8 cellular contexts compared by ENCODE assay signal in genomic region chr10:51699475-51700227, GRCh38. TPM values are rescaled to one million over a fixed set of nuclear protein-coding genes. Genes with fewer than 3 reads are reported as not detected.
DNase-seq lines count a peak whose midpoint lies in the region; ATAC-seq and TF ChIP-seq lines count a peak whose summit lies in the region.

TSS of gene CSTF2T (minus strand) at chr10:51699595. CDS start at chr10:51699549, 46 bp downstream.

- ATAC-seq in GM18907 (IDR thresholded peaks at IDR 0.05; ENCODE audit: unreplicated experiment): peak; percentile 93
- peak; percentile 95 for ATAC-seq in HG03159 (IDR thresholded peaks at IDR 0.05; ENCODE audit: unreplicated experiment)
- peak; percentile 85 for ATAC-seq in WTC11

- H3K4me3 ChIP-seq in cardiac fibroblast (replicated peaks in 1 of 2; ENCODE audit: low read depth in 2 of 2, low read length in 2 of 2): peak within 1 kb of the TSS; percentile 60 to 74

- no peaks in the 10 kb centered on the region for H3K9me3 Mint-ChIP-seq in WTC11
- no peaks in the 10 kb centered on the region for H3K9me3 Mint-ChIP-seq in immature natural killer cell

- in situ Hi-C loops in ACHN (cut with HindIII; ENCODE audit: low pct_ligation_motif_present, low pct_unique_long_range_greater_than_20kb, low sequenced_read_pairs): no loop called here

- H3K4me3 Mint-ChIP-seq in WTC11 (peak within 1 kb of the TSS; percentile 99), immature natural killer cell (peak within 1 kb of the TSS; percentile 98 to 100 (median 100))

- H3K4me1 Mint-ChIP-seq in WTC11: peaks cover 31% of the 10 kb centered on the region
- peaks cover 46 to 58% of the 10 kb centered on the region in 2 donors for H3K4me1 Mint-ChIP-seq in immature natural killer cell

- H3K36me3 Mint-ChIP-seq in WTC11 (peaks cover 7% of the 10 kb centered on the region), immature natural killer cell (peaks cover 6 to 11% (median 10%) of the 10 kb centered on the region in 3 donors)

- no peak for TF ChIP-seq CTCF in WTC11 (IDR thresholded peaks at IDR 0.05)
- TF ChIP-seq CTCF in cardiac fibroblast (IDR thresholded peaks at IDR 0.05; ENCODE audit: low read depth, low read length): no peak

- POLR2A ChIA-PET in WTC11 (lab: Charles Lee): no interaction called here

- peak; percentile 95 for DNase-seq in ACHN
- peak; percentile 91 for DNase-seq in NCI-H2227 treated with DMSO at 0.1 percent for 48 hours (lab: John Stamatoyannopoulos, UW)
- DNase-seq in WTC11 (ENCODE audit: low spot score): peak; percentile 80
- peak; percentile 97 to 98 for DNase-seq in cardiac fibroblast (ENCODE audit: low read depth in 2 of 2)
- DNase-seq in immature natural killer cell: peak; percentile 93 to 95 (median 94)
- DNase-seq in smooth muscle cell of the brain vasculature (ENCODE audit: low read depth, low spot score): peak; percentile 91

- H3K27ac Mint-ChIP-seq in WTC11 (peak within 1 kb of the TSS; percentile 100), immature natural killer cell (peak within 1 kb of the TSS; percentile 99 to 100 (median 100))

- CTCF ChIA-PET in WTC11 (lab: Charles Lee): interaction anchor here (1.0 to 1.4 kb wide), 2 partner anchors 10 to 614 kb away, joined by 3 to 4 read pairs; partner anchors contain the start of gene DKK1

- H3K27me3 Mint-ChIP-seq in WTC11 (ENCODE audit: low read depth) (no peaks in the 10 kb centered on the region), immature natural killer cell (ENCODE audit: low read depth in 3 of 3) (peaks cover 8 to 18% (median 12%) of the 10 kb centered on the region in 3 donors)

TF ChIP-seq in WTC11, 78 proteins besides CTCF, POLR2A, EP300 and RAD21 (continues in another document):
- peak; percentile 25; the same call in 1 of the 2 replicates for TF ChIP-seq HMGA2 (CRISPR knock-in tag; IDR thresholded peaks at IDR 0.05)
- peak; percentile 58 for TF ChIP-seq FOXK1 (CRISPR knock-in tag; IDR thresholded peaks at IDR 0.05)
- TF ChIP-seq KAT7 (CRISPR knock-in tag; IDR thresholded peaks at IDR 0.05; ENCODE audit: borderline replicate concordance): no peak
- TF ChIP-seq ARID4B (CRISPR knock-in tag; IDR thresholded peaks at IDR 0.05; ENCODE audit: borderline replicate concordance): 0 out of 2 replicates have a peak, but pooled peaks have one; percentile 5
- TF ChIP-seq ETV6 (CRISPR knock-in tag; IDR thresholded peaks at IDR 0.05): 0 out of 2 replicates have a peak, but pooled peaks have one; percentile 57
- TF ChIP-seq CREM (CRISPR knock-in tag; IDR thresholded peaks at IDR 0.05): peak; percentile 83
- peak; percentile 15; the same call in 1 of the 2 replicates for TF ChIP-seq ZNF396 (CRISPR knock-in tag; IDR thresholded peaks at IDR 0.05; ENCODE audit: borderline replicate concordance)
- 0 out of 2 replicates have a peak, but pooled peaks have one; percentile 18 for TF ChIP-seq FOXP4 (CRISPR knock-in tag; IDR thresholded peaks at IDR 0.05)
- 0 out of 2 replicates have a peak, but pooled peaks have one; percentile 22 for TF ChIP-seq ZBTB21 (CRISPR knock-in tag; IDR thresholded peaks at IDR 0.05; ENCODE audit: borderline replicate concordance)
- TF ChIP-seq MAX (CRISPR knock-in tag; IDR thresholded peaks at IDR 0.05): peak; percentile 50
- no peak for TF ChIP-seq FOXJ3 (CRISPR knock-in tag; IDR thresholded peaks at IDR 0.05; ENCODE audit: borderline replicate concordance)
- TF ChIP-seq HMGXB4 (CRISPR knock-in tag; IDR thresholded peaks at IDR 0.05): peak; percentile 25; the same call in 1 of the 2 replicates
- TF ChIP-seq E2F4 (CRISPR knock-in tag; IDR thresholded peaks at IDR 0.05; ENCODE audit: borderline replicate concordance, low read depth): peak; percentile 86; the same call in 1 of the 2 replicates
- TF ChIP-seq TCF7 (CRISPR knock-in tag; IDR thresholded peaks at IDR 0.05; ENCODE audit: low read depth): no peak
- peak; percentile 98 for TF ChIP-seq E2F5 (CRISPR knock-in tag; IDR thresholded peaks at IDR 0.05)

RNA-seq across cellular contexts. Expression of gene CSTF2T, which starts in this region (rescaled TPM):
- total RNA-seq in WTC11 (2021): 26.0 to 27.5 TPM (median 26.6 TPM) in 3 replicates
- polyA plus RNA-seq in immature natural killer cell: 10 to 100 TPM; 10.0 to 19.2 (median 11.7) TPM

Comparison
In these comparisons a context has a peak if more than half of its experiments do, and no peak if none do; other contexts are left out.
1. Peak in every context shown above with its lines: DNase-seq, ATAC-seq and H3K4me3 ChIP-seq.